Comparison of ENCODE assay signal across 8 cellular contexts in genomic region chr13:112894423-112894672, GRCh38.
DNase-seq lines count a peak whose midpoint lies in the region; ATAC-seq, FAIRE-seq and TF ChIP-seq lines count a peak whose summit lies in the region.

No MANE protein-coding gene starts in this region.

- peak overlapping the region; percentile 55 to 69 for H3K9ac ChIP-seq in kidney (ENCODE audit: low read length in 2 of 2)

- H3K27ac ChIP-seq in WERI-Rb-1 (peak overlapping the region; percentile 66), kidney (ENCODE audit: low read depth in 2 of 2, low read length in 2 of 2) (peak overlapping the region; percentile 65 to 77), stomach (peak overlapping the region; percentile 23 to 83 (median 70))

- no peak overlapping the region for H3K4me3 Mint-ChIP-seq in effector memory CD8-positive, alpha-beta T cell

- peaks cover 0 to 9% of the 10 kb centered on the region in 2 donors for H3K4me1 Mint-ChIP-seq in effector memory CD8-positive, alpha-beta T cell (ENCODE audit: low read depth in 2 of 2)

- DNase-seq in WERI-Rb-1 (no peak), kidney (no peak), stomach (no peak), GDM1 (lab: John Stamatoyannopoulos, UW) (no peak), lower leg skin (ENCODE audit: low spot score in 2 of 2) (no peak), erythroblast (lab: John Stamatoyannopoulos, UW) (no peak)
- DNase-seq in effector memory CD8-positive, alpha-beta T cell, result no peak

- H3K27me3 Mint-ChIP-seq in effector memory CD8-positive, alpha-beta T cell, result peaks cover 21 to 56% of the 10 kb centered on the region in 2 donors

- no peak for TF ChIP-seq EP300 in stomach (IDR thresholded peaks at IDR 0.05)

- no peak for TF ChIP-seq CTCF in WERI-Rb-1 (IDR thresholded peaks at IDR 0.05; ENCODE audit: low read depth, low read length)
- no peak for TF ChIP-seq CTCF in kidney (IDR thresholded peaks at IDR 0.05; ENCODE audit: borderline replicate concordance, extremely low read depth, insufficient read depth)
- no peak for TF ChIP-seq CTCF in stomach (IDR thresholded peaks at IDR 0.05)
- TF ChIP-seq CTCF in lower leg skin (IDR thresholded peaks at IDR 0.05), result no peak

- TF ChIP-seq POLR2A in stomach (IDR thresholded peaks at IDR 0.05), result no peak
- TF ChIP-seq POLR2A in lower leg skin (IDR thresholded peaks at IDR 0.05), result no peak
- TF ChIP-seq POLR2A in erythroblast (IDR thresholded peaks at IDR 0.05; ENCODE audit: low read length), result no peak

- peaks cover 4% of the 10 kb centered on the region for H3K36me3 ChIP-seq in WERI-Rb-1
- no peaks in the 10 kb centered on the region for H3K36me3 ChIP-seq in kidney (ENCODE audit: control insufficient read depth in 1 of 2, insufficient read depth in 2 of 2, low read length in 2 of 2)
- no peaks in the 10 kb centered on the region for H3K36me3 ChIP-seq in stomach

- H3K4me1 ChIP-seq in kidney (ENCODE audit: control insufficient read depth in 1 of 2, insufficient read depth in 1 of 2, low read depth in 1 of 2, low read length in 2 of 2) (peaks cover 18 to 27% of the 10 kb centered on the region in 2 donors), stomach (peaks cover 29 to 38% (median 33%) of the 10 kb centered on the region in 4 donors)

- no peaks in the 10 kb centered on the region for H3K27me3 ChIP-seq in WERI-Rb-1 (ENCODE audit: insufficient read depth, low read depth, severe bottlenecking)
- H3K27me3 ChIP-seq in stomach, result peaks cover 0 to 50% (median 28%) of the 10 kb centered on the region in 3 donors

- H3K9me3 ChIP-seq in WERI-Rb-1 (ENCODE audit: severe bottlenecking) (no peaks in the 10 kb centered on the region), kidney (ENCODE audit: control insufficient read depth in 1 of 2, low read length in 2 of 2) (no peaks in the 10 kb centered on the region), stomach (no peaks in the 10 kb centered on the region)

- H3K27ac Mint-ChIP-seq in effector memory CD8-positive, alpha-beta T cell, result no peak overlapping the region

- intact Hi-C loops in kidney (cut with DNase I), result no loop called here
- intact Hi-C loops in stomach (cut with DNase I; ENCODE audit: low total_unique reads), result no loop called here
- intact Hi-C loops in lower leg skin (cut with DNase I; ENCODE audit: low total_unique reads), result no loop called here

- 0 to 2% (median 1%) methylated on average over 1 to 31 of the region's 34 CpGs; no CpG with 5 or more reads in 2 of the 5 donors for WGBS in stomach, 5 donors
- WGBS in lower leg skin, 2 donors, result 0% methylated on average over 5 of the region's 34 CpGs; no CpG with 5 or more reads in 1 of the 2 donors

- peaks cover 4% of the 10 kb centered on the region for H3K36me3 Mint-ChIP-seq in effector memory CD8-positive, alpha-beta T cell (ENCODE audit: insufficient read depth)

- H3K4me3 ChIP-seq in WERI-Rb-1 (ENCODE audit: low read depth, low read length) (peak overlapping the region; percentile 70), kidney (ENCODE audit: low read length in 2 of 2) (peak overlapping the region; percentile 5 to 70), stomach (peak overlapping the region; percentile 58 to 62 (median 59)), lower leg skin (ENCODE audit: low read depth, poor library complexity, severe bottlenecking) (no peak overlapping the region)

- peak; percentile 14 for ATAC-seq in GM21390 (IDR thresholded peaks at IDR 0.05; ENCODE audit: unreplicated experiment)
- no peak for ATAC-seq in effector memory CD8-positive, alpha-beta T cell (replicated peaks)

- no peak for FAIRE-seq in kidney (lab: Jason Lieb, UNC)

- no peaks in the 10 kb centered on the region for H3K9me3 Mint-ChIP-seq in effector memory CD8-positive, alpha-beta T cell
